In genomic region chr10:97131702-97132101, GRCh38 we compare ENCODE assay signal across 20 cellular contexts. TPM values are rescaled to one million over a fixed set of nuclear protein-coding genes. Genes with fewer than 3 reads are reported as not detected.
DNase-seq lines count a peak whose midpoint lies in the region; ATAC-seq and TF ChIP-seq lines count a peak whose summit lies in the region.
"Had no signal": no experiment of that assay in that cellular context is flagged by ENCODE, and none has a peak within 500 bp of the region (broad histone marks: within the 10 kb centered on the region; RNA-seq: fewer than 3 reads in every experiment).

No MANE protein-coding gene starts in this region.

- TF ChIP-seq EP300 in sigmoid colon (IDR thresholded peaks at IDR 0.05): no peak

- H3K9me3 ChIP-seq in MG63 (no peaks in the 10 kb centered on the region), sigmoid colon (no peaks in the 10 kb centered on the region)
- H3K9me3 ChIP-seq: ascending aorta, gastroesophageal sphincter, thoracic aorta had no signal

- H3K4me1 ChIP-seq in sigmoid colon: peaks cover 0 to 14% (median 10%) of the 10 kb centered on the region in 4 donors
- H3K4me1 ChIP-seq: ascending aorta had no signal

- 46 to 71% methylated on average over 9 of the region's 9 CpGs for WGBS in sigmoid colon, 2 donors

- H3K27ac ChIP-seq in sigmoid colon: no peak overlapping the region
- H3K27ac ChIP-seq: ascending aorta, gastroesophageal sphincter, thoracic aorta, WERI-Rb-1 had no signal

- H3K27me3 ChIP-seq in MG63: no peaks in the 10 kb centered on the region
- no peaks in the 10 kb centered on the region for H3K27me3 ChIP-seq in sigmoid colon
- H3K27me3 ChIP-seq: ascending aorta, gastroesophageal sphincter had no signal

- intact Hi-C loops in sigmoid colon (cut with DNase I): no loop called here

- TF ChIP-seq CTCF in AG09319 (IDR thresholded peaks at IDR 0.05; ENCODE audit: low read depth, low read length): no peak
- no peak for TF ChIP-seq CTCF in sigmoid colon (IDR thresholded peaks at IDR 0.05)

- ATAC-seq in HG03571 (IDR thresholded peaks at IDR 0.05; ENCODE audit: unreplicated experiment) (no peak), HG03457 (IDR thresholded peaks at IDR 0.05; ENCODE audit: unreplicated experiment) (no peak), HG02610 (IDR thresholded peaks at IDR 0.05; ENCODE audit: unreplicated experiment) (no peak)
- ATAC-seq: gastroesophageal sphincter had no signal

- TF ChIP-seq POLR2A in sigmoid colon (IDR thresholded peaks at IDR 0.05): no peak

- no peaks in the 10 kb centered on the region for H3K36me3 ChIP-seq in MG63
- no peaks in the 10 kb centered on the region for H3K36me3 ChIP-seq in sigmoid colon
- H3K36me3 ChIP-seq: ascending aorta, gastroesophageal sphincter, thoracic aorta, WERI-Rb-1 had no signal

- H3K4me3 ChIP-seq in MG63 (no peak overlapping the region), sigmoid colon (no peak overlapping the region)
- H3K4me3 ChIP-seq: ascending aorta, gastroesophageal sphincter, GM23338, thoracic aorta had no signal

- DNase-seq in AG09319 (ENCODE audit: extremely low read depth, low read depth) (peak; percentile 28), MG63 (peak; percentile 44), dedifferentiated amniotic fluid mesenchymal stem cell (ENCODE audit: extremely low spot score) (peak; percentile 15), myocyte (ENCODE audit: low read depth) (peak; percentile 35), sigmoid colon (no peak)
- DNase-seq: CD8-positive, alpha-beta memory T cell; NCI-H1417; NCI-H69; SIG-M5; stimulated activated CD4-positive, alpha-beta T cell treated with anti-CD3 and anti-CD28 coated beads, Interleukin-15, amount 100 ng/mL, for 24 hours; T-helper 2 cell; WERI-Rb-1 had no signal

RNA-seq across cellular contexts. Expression of gene SLIT1, which starts 54.1 kb away (rescaled TPM):
- total RNA-seq in MG63 (2014; rRNA removed; shearing (Covaris generic); ENCODE audit: low replicate concordance): not detected in 2 replicates
- total RNA-seq in myocyte: 0.03 and 0.05 TPM in 2 replicates
- 0.05 TPM for polyA plus RNA-seq in myocyte (2012)
- total RNA-seq in sigmoid colon: 1 to 10 TPM in 1 of 4 donors, under 1 TPM in 3; 0.33 to 1.4 (median 0.70) TPM
- under 1 TPM in 2 of 3 donors, not detected in 1; under 0.01 to 0.48 TPM for polyA plus RNA-seq in sigmoid colon
- total RNA-seq: ascending aorta, HT1080 had no signal
